In genomic region chr19:4986056-4986455, GRCh38 we compare ENCODE assay signal across 20 cellular contexts.
"Had no signal": no experiment of that assay in that cellular context is flagged by ENCODE, and none has a peak within 500 bp of the region (broad histone marks: within the 10 kb centered on the region; RNA-seq: fewer than 3 reads in every experiment).

No MANE protein-coding gene starts in this region.

- DNase-seq: activated CD4-positive, alpha-beta T cell treated with anti-CD3 and anti-CD28 coated beads for 1 hour; activated CD4-positive, alpha-beta T cell treated with anti-CD3 and anti-CD28 coated beads, Interleukin-2, amount 50 U/mL, for 4 hours; activated naive CD4-positive, alpha-beta T cell; activated T-cell treated with anti-CD3 and anti-CD28 coated beads for 4 hours; dermis blood vessel endothelial cell; effector memory CD8-positive, alpha-beta T cell; gastrocnemius medialis; heart right ventricle; left colon; naive thymus-derived CD4-positive, alpha-beta T cell; occipital lobe; stimulated activated CD4-positive, alpha-beta T cell treated with anti-CD3 and anti-CD28 coated beads, Interleukin-2, amount 100 ng/mL, for 48 hours; T-cell; T-helper 9 cell had no signal

- ATAC-seq: effector memory CD8-positive, alpha-beta T cell; gastrocnemius medialis; heart right ventricle; left colon; naive thymus-derived CD4-positive, alpha-beta T cell; stimulated activated memory B cell treated with anti-CD40 and anti-IgM and Interleukin-4, amounts not matched to agents 10 μg/mL and 1 μg/mL and 100 μg/mL, for 72 hours; T-cell had no signal

- H3K4me3 Mint-ChIP-seq: effector memory CD8-positive, alpha-beta T cell; naive thymus-derived CD4-positive, alpha-beta T cell; stimulated activated memory B cell treated with anti-CD40 and anti-IgM and Interleukin-4, amounts not matched to agents 10 μg/mL and 1 μg/mL and 100 μg/mL, for 72 hours; T-cell had no signal

- H3K27ac ChIP-seq: ascending aorta, tibial nerve had no signal

- H3K36me3 ChIP-seq: ascending aorta, breast epithelium, gastrocnemius medialis had no signal

- H3K27ac Mint-ChIP-seq: progenitor cell of endocrine pancreas; stimulated activated memory B cell treated with anti-CD40 and anti-IgM and Interleukin-4, amounts not matched to agents 10 μg/mL and 1 μg/mL and 100 μg/mL, for 72 hours; T-cell had no signal

- H3K9me3 Mint-ChIP-seq: effector memory CD8-positive, alpha-beta T cell; stimulated activated memory B cell treated with anti-CD40 and anti-IgM and Interleukin-4, amounts not matched to agents 10 μg/mL and 1 μg/mL and 100 μg/mL, for 72 hours; T-cell had no signal

- H3K9me3 ChIP-seq: ascending aorta, breast epithelium, gastrocnemius medialis, heart right ventricle, SK-N-SH, tibial nerve had no signal

- H3K27me3 ChIP-seq: ascending aorta, breast epithelium, gastrocnemius medialis, heart right ventricle, tibial nerve had no signal

- H3K4me3 ChIP-seq: ascending aorta, breast epithelium, gastrocnemius medialis, heart right ventricle, tibial nerve had no signal

- H3K27me3 Mint-ChIP-seq: effector memory CD8-positive, alpha-beta T cell; naive thymus-derived CD4-positive, alpha-beta T cell; progenitor cell of endocrine pancreas; stimulated activated memory B cell treated with anti-CD40 and anti-IgM and Interleukin-4, amounts not matched to agents 10 μg/mL and 1 μg/mL and 100 μg/mL, for 72 hours; T-cell had no signal
